ENCODE assay signal across 8 cellular contexts in the genomic region with DNA sequence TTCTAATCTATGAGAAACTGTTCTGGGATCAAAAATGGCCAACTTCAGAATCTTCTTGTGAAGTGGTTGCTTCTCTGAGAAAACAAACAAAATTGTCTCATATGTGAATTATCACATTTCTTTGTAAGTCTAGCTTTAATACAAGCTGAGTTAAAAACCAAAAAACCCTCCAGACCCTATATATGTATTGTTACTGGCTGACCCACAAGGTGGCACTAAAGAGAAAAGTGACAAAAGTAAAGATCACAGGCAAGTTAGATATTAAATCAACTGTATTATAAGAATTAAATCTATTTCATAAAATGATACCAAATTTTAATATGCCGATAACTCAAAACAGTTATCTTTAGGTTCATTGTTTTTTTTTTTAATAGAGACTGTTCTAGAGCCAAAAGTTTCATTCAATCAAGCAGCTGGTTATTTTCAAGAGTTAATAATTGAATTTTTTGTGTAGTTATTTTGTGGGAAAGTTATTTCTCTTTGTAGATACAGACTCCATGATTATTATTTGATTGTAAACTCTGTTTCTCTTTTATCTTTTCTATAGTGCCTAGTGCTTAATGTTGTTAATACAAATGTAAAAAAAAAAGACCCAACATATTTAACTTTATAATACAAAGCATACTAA. TPM values are rescaled to one million over a fixed set of nuclear protein-coding genes. Genes with fewer than 3 reads are reported as not detected.
DNase-seq lines count a peak whose midpoint lies in the region; ATAC-seq and TF ChIP-seq lines count a peak whose summit lies in the region.

No MANE protein-coding gene starts in this region.

- H3K27me3 Mint-ChIP-seq in activated CD4-positive, alpha-beta T cell treated with anti-CD3 and anti-CD28 coated beads for 36 hours: peaks cover 6% of the 10 kb centered on the region

- H3K9me3 ChIP-seq in IMR-90 (ENCODE audit: control insufficient read depth, insufficient read depth, low read length) (no peaks in the 10 kb centered on the region), heart left ventricle (no peaks in the 10 kb centered on the region)

- H3K4me1 Mint-ChIP-seq in activated CD4-positive, alpha-beta T cell treated with anti-CD3 and anti-CD28 coated beads for 36 hours: no peaks in the 10 kb centered on the region

- in situ Hi-C loops in IMR-90 (cut with MboI; ENCODE audit: low sequenced_read_pairs): loop anchor here (25.0 kb wide), 1 partner anchor 602 kb away; a partner anchor contains a TSS

- H3K36me3 ChIP-seq in IMR-90 (ENCODE audit: control insufficient read depth, insufficient read depth, low read length): peaks cover 6% of the 10 kb centered on the region
- no peaks in the 10 kb centered on the region for H3K36me3 ChIP-seq in heart left ventricle

- 0 out of 2 replicates have a peak, but pooled peaks cover under 1% of the 10 kb centered on the region for H3K9me1 ChIP-seq in IMR-90 (ENCODE audit: insufficient read depth, low read length)

- H3K4me1 ChIP-seq in IMR-90 (ENCODE audit: control insufficient read depth, insufficient read depth, low read length): peaks cover 3% of the 10 kb centered on the region; the same call in 1 of the 2 replicates
- no peaks in the 10 kb centered on the region for H3K4me1 ChIP-seq in heart left ventricle

- no peak overlapping the region for H2AFZ ChIP-seq in IMR-90 (replicated peaks; ENCODE audit: low read length, poor library complexity)

- H3K27ac ChIP-seq in IMR-90 (ENCODE audit: insufficient read depth, low read length) (no peak overlapping the region), VCaP (no peak overlapping the region), heart left ventricle (no peak overlapping the region)

- TF ChIP-seq CTCF in IMR-90 (conservative IDR thresholded peaks at IDR 0.05; ENCODE audit: low read depth, low read length) (peak; percentile 57), VCaP (conservative IDR thresholded peaks at IDR 0.05) (peak; percentile 85), heart left ventricle (IDR thresholded peaks at IDR 0.05) (peak in 4 of 12 donors; percentile 20 to 33 (median 32))

- H2BK120ac ChIP-seq in IMR-90 (ENCODE audit: low read depth, low read length): no peak overlapping the region

- no peak overlapping the region for H2AK5ac ChIP-seq in IMR-90 (ENCODE audit: low read depth, low read length)

- TF ChIP-seq POLR2A in IMR-90 (IDR thresholded peaks at IDR 0.05; ENCODE audit: low read depth, low read length) (no peak), heart left ventricle (IDR thresholded peaks at IDR 0.05) (no peak)

- no peak overlapping the region for H4K5ac ChIP-seq in IMR-90 (ENCODE audit: low read depth, low read length)

- H3K56ac ChIP-seq in IMR-90 (ENCODE audit: extremely low read depth, insufficient read depth, low read length): no peak overlapping the region

- H3K27me3 ChIP-seq in IMR-90 (ENCODE audit: control insufficient read depth, insufficient read depth, low read length) (no peaks in the 10 kb centered on the region), heart left ventricle (peaks cover 0 to 28% (median 3%) of the 10 kb centered on the region in 9 donors)

- H3K14ac ChIP-seq in IMR-90 (replicated peaks; ENCODE audit: low read depth, low read length): no peak overlapping the region

- H4K8ac ChIP-seq in IMR-90 (ENCODE audit: low read depth in 2 of 2, low read length in 2 of 2): no peak overlapping the region

- no peak overlapping the region for H3K4me2 ChIP-seq in IMR-90 (ENCODE audit: low read depth, low read length)

- DNase-seq in DMS53 treated with DMSO at 0.1 percent for 48 hours (lab: John Stamatoyannopoulos, UW; ENCODE audit: unreplicated experiment): peak; percentile 18
- DNase-seq in IMR-90: peak; percentile 48
- peak; percentile 27 for DNase-seq in medulla oblongata (ENCODE audit: extremely low spot score)
- DNase-seq in stimulated activated CD8-positive, alpha-beta memory T cell treated with anti-CD3 and anti-CD28 coated beads, Interleukin-4, amount 100 ng/mL, for 48 hours: no peak
- DNase-seq in ureter (ENCODE audit: low spot score): no peak
- no peak for DNase-seq in heart left ventricle
- DNase-seq in activated CD4-positive, alpha-beta T cell treated with anti-CD3 and anti-CD28 coated beads for 36 hours: no peak

- no peak overlapping the region for H4K91ac ChIP-seq in IMR-90 (ENCODE audit: insufficient read depth, low read depth, low read length)

- 0 out of 2 replicates have a peak, but pooled peaks have one; percentile 48 for ATAC-seq in IMR-90 (ENCODE audit: low read depth)
- ATAC-seq in heart left ventricle: no peak
- ATAC-seq in activated CD4-positive, alpha-beta T cell treated with anti-CD3 and anti-CD28 coated beads for 36 hours: no peak

- TF ChIP-seq RAD21 in IMR-90 (IDR thresholded peaks at IDR 0.05; ENCODE audit: low read length): peak; percentile 47

- BruUV-seq in IMR-90 (replicated peaks; lab: Mats Ljungman, UMichigan): no TSS peak

- dilution Hi-C loops in IMR-90 (cut with HindIII; ENCODE audit: low sequenced_read_pairs, unreplicated experiment): no loop called here

- H2BK20ac ChIP-seq in IMR-90 (ENCODE audit: low read depth, low read length): no peak overlapping the region

- no peak overlapping the region for H2BK15ac ChIP-seq in IMR-90 (ENCODE audit: low read depth, low read length)

- H3K4ac ChIP-seq in IMR-90 (ENCODE audit: low read depth, low read length): no peak overlapping the region

- no peak overlapping the region for H3K23ac ChIP-seq in IMR-90 (ENCODE audit: low read depth, low read length)

- no peaks in the 10 kb centered on the region; the same call in 1 of the 2 replicates for H4K20me1 ChIP-seq in IMR-90 (ENCODE audit: insufficient read depth, low read length)

- no peak overlapping the region for H3K9ac ChIP-seq in IMR-90 (ENCODE audit: low read depth, low read length)

- WGBS in IMR-90 (ENCODE audit: extremely low coverage in 2 of 2, insufficient read length in 1 of 2), 2 experiments: no CpG with 5 or more reads among the region's 1 CpG
- WGBS in heart left ventricle, 4 donors: 34 to 55% (median 42%) methylated on average over 1 of the region's 1 CpG

- H3K27ac Mint-ChIP-seq in activated CD4-positive, alpha-beta T cell treated with anti-CD3 and anti-CD28 coated beads for 36 hours: no peak overlapping the region

- no peak overlapping the region for H2BK5ac ChIP-seq in IMR-90 (ENCODE audit: low read depth, low read length, poor library complexity, severe bottlenecking)

- CTCF ChIA-PET in IMR-90 (lab: Yijun Ruan, JAX): interaction anchor here (0.6 to 0.8 kb wide), 5 partner anchors 9 to 426 kb away, joined by 3 to 5 read pairs (median 3); no protein-coding TSS in a partner anchor
- CTCF ChIA-PET in activated CD4-positive, alpha-beta T cell treated with anti-CD3 and anti-CD28 coated beads for 36 hours (lab: Charles Lee): interaction anchor here (0.6 kb wide), 1 partner anchor 124 kb away, joined by 3 read pairs; no protein-coding TSS in a partner anchor

- intact Hi-C loops in IMR-90 (cut with micrococcal nuclease): no loop called here
- intact Hi-C loops in heart left ventricle (cut with DNase I): no loop called here
- intact Hi-C loops in activated CD4-positive, alpha-beta T cell treated with anti-CD3 and anti-CD28 coated beads for 36 hours (cut with DNase I, micrococcal nuclease): loop anchor here in 1 of 2 experiments (10.0 kb wide), 1 partner anchor 250 kb away; no protein-coding TSS in a partner anchor

- POLR2A ChIA-PET in IMR-90 (lab: Charles Lee; ENCODE audit: unreplicated experiment): no interaction called here
- POLR2A ChIA-PET in activated CD4-positive, alpha-beta T cell treated with anti-CD3 and anti-CD28 coated beads for 36 hours (lab: Charles Lee): no interaction called here

- H3K4me3 ChIP-seq in IMR-90 (ENCODE audit: insufficient read depth, low read depth, low read length) (no peak overlapping the region), heart left ventricle (no peak overlapping the region)

- H3K79me1 ChIP-seq in IMR-90 (ENCODE audit: low read depth in 1 of 2, low read length in 2 of 2): peaks cover 4 to 19% of the 10 kb centered on the region in 2 experiments; a peak in 3 of 4 replicates

- H3K4me3 Mint-ChIP-seq in activated CD4-positive, alpha-beta T cell treated with anti-CD3 and anti-CD28 coated beads for 36 hours: no peak overlapping the region

- no peak overlapping the region for H3K18ac ChIP-seq in IMR-90 (ENCODE audit: low read depth, low read length)

- no peaks in the 10 kb centered on the region for H3K9me3 Mint-ChIP-seq in activated CD4-positive, alpha-beta T cell treated with anti-CD3 and anti-CD28 coated beads for 36 hours (ENCODE audit: low read depth)

- no peaks in the 10 kb centered on the region for H3K36me3 Mint-ChIP-seq in activated CD4-positive, alpha-beta T cell treated with anti-CD3 and anti-CD28 coated beads for 36 hours (ENCODE audit: low read depth)

- H2AK9ac ChIP-seq in IMR-90 (replicated peaks; ENCODE audit: low read depth, low read length, poor library complexity): no peak overlapping the region

TF ChIP-seq in IMR-90, 13 proteins besides CTCF, POLR2A, EP300 and RAD21 (continues in another document):
- TF ChIP-seq SMC3 (IDR thresholded peaks at IDR 0.05; ENCODE audit: low read depth, low read length): peak; percentile 63
- TF ChIP-seq, protein P1, sequence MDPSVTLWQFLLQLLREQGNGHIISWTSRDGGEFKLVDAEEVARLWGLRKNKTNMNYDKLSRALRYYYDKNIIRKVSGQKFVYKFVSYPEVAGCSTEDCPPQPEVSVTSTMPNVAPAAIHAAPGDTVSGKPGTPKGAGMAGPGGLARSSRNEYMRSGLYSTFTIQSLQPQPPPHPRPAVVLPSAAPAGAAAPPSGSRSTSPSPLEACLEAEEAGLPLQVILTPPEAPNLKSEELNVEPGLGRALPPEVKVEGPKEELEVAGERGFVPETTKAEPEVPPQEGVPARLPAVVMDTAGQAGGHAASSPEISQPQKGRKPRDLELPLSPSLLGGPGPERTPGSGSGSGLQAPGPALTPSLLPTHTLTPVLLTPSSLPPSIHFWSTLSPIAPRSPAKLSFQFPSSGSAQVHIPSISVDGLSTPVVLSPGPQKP (IDR thresholded peaks at IDR 0.05; ENCODE audit: borderline replicate concordance, low read depth, low read length): no peak
- no peak for TF ChIP-seq RCOR1 (IDR thresholded peaks at IDR 0.05; ENCODE audit: insufficient replicate concordance, low read length)
- no peak for TF ChIP-seq FOS (IDR thresholded peaks at IDR 0.05; ENCODE audit: low read depth, low read length)
- no peak for TF ChIP-seq MAZ (IDR thresholded peaks at IDR 0.05; ENCODE audit: borderline replicate concordance, low read depth, low read length)
- TF ChIP-seq CEBPB (IDR thresholded peaks at IDR 0.05; ENCODE audit: low read depth, low read length): no peak
- TF ChIP-seq MAFK (IDR thresholded peaks at IDR 0.05; ENCODE audit: low read depth, low read length): no peak
- TF ChIP-seq RFX5 (IDR thresholded peaks at IDR 0.05; ENCODE audit: low read depth, low read length): no peak

RNA-seq across cellular contexts. Expression of a gene that starts 7.5 kb away (rescaled TPM):
- total RNA-seq in IMR-90 (2012; rRNA removed): 65.1 and 97.8 TPM in 2 replicates
- polyA plus RNA-seq in IMR-90 (2012; rRNA removed): 25.4 and 33.7 TPM in 2 replicates
- polyA plus RNA-seq in IMR-90 (2012; cell fraction: cytosol; rRNA removed): 5.9 and 21.2 TPM in 2 replicates
- 2.9 and 21.1 TPM in 2 replicates for polyA plus RNA-seq in IMR-90 (2012; cell fraction: nucleus; rRNA removed; ENCODE audit: low replicate concordance)
- 12.1 TPM for total RNA-seq in ureter
- total RNA-seq in heart left ventricle: 1 to 10 TPM in 2 of 9 donors, under 1 TPM in 6, not detected in 1; 0.08 to 3.1 (median 0.45) TPM
- under 1 TPM; 0.01 to 0.04 TPM for polyA plus RNA-seq in heart left ventricle
- not detected for total RNA-seq in activated CD4-positive, alpha-beta T cell treated with anti-CD3 and anti-CD28 coated beads for 36 hours

Comparison
In these comparisons a context has a peak if more than half of its experiments do, and no peak if none do; other contexts are left out.
1. DNase-seq: peak in DMS53 treated with DMSO at 0.1 percent for 48 hours (single experiment), IMR-90 (single experiment) and medulla oblongata (single experiment); none in stimulated activated CD8-positive, alpha-beta memory T cell treated with anti-CD3 and anti-CD28 coated beads, Interleukin-4, amount 100 ng/mL, for 48 hours (single experiment), ureter (single experiment), heart left ventricle (0 of 5) and activated CD4-positive, alpha-beta T cell treated with anti-CD3 and anti-CD28 coated beads for 36 hours (single experiment).